ENCODE assay signal across 11 cellular contexts in genomic region chr6:30969160-30969559, GRCh38. TPM values are rescaled to one million over a fixed set of nuclear protein-coding genes. Genes with fewer than 3 reads are reported as not detected.
A peak's percentile ranks its signal among the peaks of the same experiment; 100 is the strongest.
DNase-seq lines count a peak whose midpoint lies in the region; FAIRE-seq and TF ChIP-seq lines count a peak whose summit lies in the region.
"Not testable (repeated sequence)": the region's sequence is repeated elsewhere in the genome, so short reads cannot be mapped to it uniquely, and the experiment has no call there.
"Had no signal": no experiment of that assay in that cellular context is flagged by ENCODE, and none has a peak within 500 bp of the region (broad histone marks: within the 10 kb centered on the region; RNA-seq: fewer than 3 reads in every experiment).

No MANE protein-coding gene starts in this region.

- DNase-seq in Ammon's horn (ENCODE audit: low spot score) (peak; percentile 42), MV-4-11 (lab: John Stamatoyannopoulos, UW) (peak; percentile 89), medulla oblongata (ENCODE audit: extremely low spot score) (peak; percentile 69), putamen (ENCODE audit: low spot score) (peak; percentile 29)
- not testable (repeated sequence) for DNase-seq in GM12891 (ENCODE audit: insufficient read length, low spot score)

- H3K27me3 Mint-ChIP-seq in dendritic cell treated with granulocyte-macrophage colony-stimulating factor and Interleukin-4, amounts not matched to agents 40 ng/mL and 50 ng/mL, for 4 days: peaks cover 42% of the 10 kb centered on the region

- not testable (repeated sequence) for H3K9ac ChIP-seq in OCI-LY3 (ENCODE audit: low read length)

- not testable (repeated sequence) for H3K4me3 Mint-ChIP-seq in dendritic cell treated with granulocyte-macrophage colony-stimulating factor and Interleukin-4, amounts not matched to agents 40 ng/mL and 50 ng/mL, for 4 days

- H4K20me1 ChIP-seq in OCI-LY3 (ENCODE audit: insufficient read depth, low read length): not testable (repeated sequence)

- H3K79me2 ChIP-seq in OCI-LY3 (ENCODE audit: low read length): not testable (repeated sequence)

- not testable (repeated sequence) for H3K27me3 ChIP-seq in OCI-LY3 (ENCODE audit: low read depth, low read length)

- not testable (repeated sequence) for H3K27ac ChIP-seq in OCI-LY3 (ENCODE audit: low read length)

- H3K4me1 Mint-ChIP-seq in dendritic cell treated with granulocyte-macrophage colony-stimulating factor and Interleukin-4, amounts not matched to agents 40 ng/mL and 50 ng/mL, for 4 days (ENCODE audit: low read depth): peaks cover 16% of the 10 kb centered on the region

- H2AFZ ChIP-seq in OCI-LY3 (ENCODE audit: low read depth, low read length): not testable (repeated sequence)

- H3K36me3 Mint-ChIP-seq in dendritic cell treated with granulocyte-macrophage colony-stimulating factor and Interleukin-4, amounts not matched to agents 40 ng/mL and 50 ng/mL, for 4 days (ENCODE audit: low read depth): not testable (repeated sequence)

- H3K4me1 ChIP-seq in OCI-LY3 (ENCODE audit: low read length): not testable (repeated sequence)

- H3K27ac Mint-ChIP-seq in dendritic cell treated with granulocyte-macrophage colony-stimulating factor and Interleukin-4, amounts not matched to agents 40 ng/mL and 50 ng/mL, for 4 days: peak overlapping the region; percentile 66

- TF ChIP-seq CTCF in OCI-LY3 (IDR thresholded peaks at IDR 0.05; ENCODE audit: low read depth, low read length): not testable (repeated sequence)

- H3K9me3 ChIP-seq in OCI-LY3 (ENCODE audit: insufficient read depth, low read length): not testable (repeated sequence)

- FAIRE-seq in GM12891 (lab: Jason Lieb, UNC): not testable (repeated sequence)

- H3K36me3 ChIP-seq in OCI-LY3 (replicated peaks; ENCODE audit: low read depth, low read length): not testable (repeated sequence)

- H3K4me2 ChIP-seq in OCI-LY3 (ENCODE audit: low read length): peak overlapping the region; percentile 25; the same call in 1 of the 2 replicates

- H3K4me3 ChIP-seq in OCI-LY3 (ENCODE audit: low read length): not testable (repeated sequence)

- not testable (repeated sequence) for H3K9me3 Mint-ChIP-seq in dendritic cell treated with granulocyte-macrophage colony-stimulating factor and Interleukin-4, amounts not matched to agents 40 ng/mL and 50 ng/mL, for 4 days

- intact Hi-C loops in dendritic cell treated with granulocyte-macrophage colony-stimulating factor and Interleukin-4, amounts not matched to agents 40 ng/mL and 50 ng/mL, for 4 days (cut with micrococcal nuclease): not testable (repeated sequence)

- not testable (repeated sequence) for TF ChIP-seq POLR2A in GM12891 (IDR thresholded peaks at IDR 0.05; ENCODE audit: low read depth, low read length)

TF ChIP-seq in GM12891, 5 proteins besides CTCF, POLR2A, EP300 and RAD21:
- peak; percentile 46; the same call in 1 of the 2 replicates for TF ChIP-seq SPI1 (IDR thresholded peaks at IDR 0.05; ENCODE audit: low read depth, low read length)
TF ChIP-seq in GM12891: peak in this region for 1; not testable (repeated sequence) for 4.

RNA-seq across cellular contexts. Expression of gene MUC21, which starts 14.4 kb away (rescaled TPM):
- 0.03 TPM for polyA plus RNA-seq in GM12891 (2012; ENCODE audit: low read depth, missing spikeins)
- polyA plus RNA-seq: A549; CD4-positive, CD25-positive, alpha-beta regulatory T cell; CD8-positive, alpha-beta memory T cell; GM23338 had no signal

RNA-seq across cellular contexts. Expression of gene MUCL3, which starts 28.4 kb away (rescaled TPM):
- 0.13 TPM for polyA plus RNA-seq in GM12891 (2012; ENCODE audit: low read depth, missing spikeins)
- polyA plus RNA-seq: CD4-positive, CD25-positive, alpha-beta regulatory T cell; CD8-positive, alpha-beta memory T cell had no signal

RNA-seq across cellular contexts. Expression of gene SFTA2, which starts 37.2 kb away (rescaled TPM):
- polyA plus RNA-seq in GM12891 (2012; ENCODE audit: low read depth, missing spikeins): not detected
- polyA plus RNA-seq: A549; CD8-positive, alpha-beta memory T cell; GM23338 had no signal

RNA-seq across cellular contexts. Expression of gene MUC22, which starts 41.1 kb away (rescaled TPM):
- 0.01 TPM for polyA plus RNA-seq in GM12891 (2012; ENCODE audit: low read depth, missing spikeins)
- polyA plus RNA-seq: A549; CD4-positive, CD25-positive, alpha-beta regulatory T cell; CD8-positive, alpha-beta memory T cell; GM23338 had no signal

RNA-seq across cellular contexts. Expression of gene VARS2, which starts 55.1 kb away (rescaled TPM):
- polyA plus RNA-seq in GM12891 (2012; ENCODE audit: low read depth, missing spikeins): 28.0 TPM
